1 cellular context compared by ENCODE assay signal in genomic region chr22:19196841-19197612, GRCh38.
A peak's percentile ranks its signal among the peaks of the same experiment; 100 is the strongest.
TF ChIP-seq lines count a peak whose summit lies in the region.

No MANE protein-coding gene starts in this region.

TF ChIP-seq in K562, 482 proteins besides CTCF, POLR2A, EP300 and RAD21 (continued from another document):
- TF ChIP-seq, protein P1, sequence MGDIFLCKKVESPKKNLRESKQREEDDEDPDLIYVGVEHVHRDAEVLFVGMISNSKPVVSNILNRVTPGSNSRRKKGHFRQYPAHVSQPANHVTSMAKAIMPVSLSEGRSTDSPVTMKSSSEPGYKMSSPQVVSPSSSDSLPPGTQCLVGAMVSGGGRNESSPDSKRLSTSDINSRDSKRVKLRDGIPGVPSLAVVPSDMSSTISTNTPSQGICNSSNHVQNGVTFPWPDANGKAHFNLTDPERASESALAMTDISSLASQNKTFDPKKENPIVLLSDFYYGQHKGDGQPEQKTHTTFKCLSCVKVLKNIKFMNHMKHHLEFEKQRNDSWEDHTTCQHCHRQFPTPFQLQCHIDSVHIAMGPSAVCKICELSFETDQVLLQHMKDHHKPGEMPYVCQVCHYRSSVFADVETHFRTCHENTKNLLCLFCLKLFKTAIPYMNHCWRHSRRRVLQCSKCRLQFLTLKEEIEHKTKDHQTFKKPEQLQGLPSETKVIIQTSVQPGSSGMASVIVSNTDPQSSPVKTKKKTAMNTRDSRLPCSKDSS (IDR thresholded peaks at IDR 0.05; ENCODE audit: low read depth, partially characterized antibody) = no peak
- TF ChIP-seq, protein P2, sequence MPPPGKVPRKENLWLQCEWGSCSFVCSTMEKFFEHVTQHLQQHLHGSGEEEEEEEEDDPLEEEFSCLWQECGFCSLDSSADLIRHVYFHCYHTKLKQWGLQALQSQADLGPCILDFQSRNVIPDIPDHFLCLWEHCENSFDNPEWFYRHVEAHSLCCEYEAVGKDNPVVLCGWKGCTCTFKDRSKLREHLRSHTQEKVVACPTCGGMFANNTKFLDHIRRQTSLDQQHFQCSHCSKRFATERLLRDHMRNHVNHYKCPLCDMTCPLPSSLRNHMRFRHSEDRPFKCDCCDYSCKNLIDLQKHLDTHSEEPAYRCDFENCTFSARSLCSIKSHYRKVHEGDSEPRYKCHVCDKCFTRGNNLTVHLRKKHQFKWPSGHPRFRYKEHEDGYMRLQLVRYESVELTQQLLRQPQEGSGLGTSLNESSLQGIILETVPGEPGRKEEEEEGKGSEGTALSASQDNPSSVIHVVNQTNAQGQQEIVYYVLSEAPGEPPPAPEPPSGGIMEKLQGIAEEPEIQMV (tag; conservative IDR thresholded peaks at IDR 0.05; ENCODE audit: low read depth) = no peak
- TF ChIP-seq ZNF431 (CRISPR knock-in tag; IDR thresholded peaks at IDR 0.05) (0 out of 2 replicates have a peak, but pooled peaks have one; percentile 48), PRPF4 (IDR thresholded peaks at IDR 0.05; ENCODE audit: insufficient read depth, low read depth, low read length, poor library complexity, severe bottlenecking) (no peak), TAF15 (IDR thresholded peaks at IDR 0.05; ENCODE audit: low read depth, low read length) (no peak), ARID4B (CRISPR knock-in tag; IDR thresholded peaks at IDR 0.05) (0 out of 2 replicates have a peak, but pooled peaks have one; percentile 9)
- TF ChIP-seq, protein P3, sequence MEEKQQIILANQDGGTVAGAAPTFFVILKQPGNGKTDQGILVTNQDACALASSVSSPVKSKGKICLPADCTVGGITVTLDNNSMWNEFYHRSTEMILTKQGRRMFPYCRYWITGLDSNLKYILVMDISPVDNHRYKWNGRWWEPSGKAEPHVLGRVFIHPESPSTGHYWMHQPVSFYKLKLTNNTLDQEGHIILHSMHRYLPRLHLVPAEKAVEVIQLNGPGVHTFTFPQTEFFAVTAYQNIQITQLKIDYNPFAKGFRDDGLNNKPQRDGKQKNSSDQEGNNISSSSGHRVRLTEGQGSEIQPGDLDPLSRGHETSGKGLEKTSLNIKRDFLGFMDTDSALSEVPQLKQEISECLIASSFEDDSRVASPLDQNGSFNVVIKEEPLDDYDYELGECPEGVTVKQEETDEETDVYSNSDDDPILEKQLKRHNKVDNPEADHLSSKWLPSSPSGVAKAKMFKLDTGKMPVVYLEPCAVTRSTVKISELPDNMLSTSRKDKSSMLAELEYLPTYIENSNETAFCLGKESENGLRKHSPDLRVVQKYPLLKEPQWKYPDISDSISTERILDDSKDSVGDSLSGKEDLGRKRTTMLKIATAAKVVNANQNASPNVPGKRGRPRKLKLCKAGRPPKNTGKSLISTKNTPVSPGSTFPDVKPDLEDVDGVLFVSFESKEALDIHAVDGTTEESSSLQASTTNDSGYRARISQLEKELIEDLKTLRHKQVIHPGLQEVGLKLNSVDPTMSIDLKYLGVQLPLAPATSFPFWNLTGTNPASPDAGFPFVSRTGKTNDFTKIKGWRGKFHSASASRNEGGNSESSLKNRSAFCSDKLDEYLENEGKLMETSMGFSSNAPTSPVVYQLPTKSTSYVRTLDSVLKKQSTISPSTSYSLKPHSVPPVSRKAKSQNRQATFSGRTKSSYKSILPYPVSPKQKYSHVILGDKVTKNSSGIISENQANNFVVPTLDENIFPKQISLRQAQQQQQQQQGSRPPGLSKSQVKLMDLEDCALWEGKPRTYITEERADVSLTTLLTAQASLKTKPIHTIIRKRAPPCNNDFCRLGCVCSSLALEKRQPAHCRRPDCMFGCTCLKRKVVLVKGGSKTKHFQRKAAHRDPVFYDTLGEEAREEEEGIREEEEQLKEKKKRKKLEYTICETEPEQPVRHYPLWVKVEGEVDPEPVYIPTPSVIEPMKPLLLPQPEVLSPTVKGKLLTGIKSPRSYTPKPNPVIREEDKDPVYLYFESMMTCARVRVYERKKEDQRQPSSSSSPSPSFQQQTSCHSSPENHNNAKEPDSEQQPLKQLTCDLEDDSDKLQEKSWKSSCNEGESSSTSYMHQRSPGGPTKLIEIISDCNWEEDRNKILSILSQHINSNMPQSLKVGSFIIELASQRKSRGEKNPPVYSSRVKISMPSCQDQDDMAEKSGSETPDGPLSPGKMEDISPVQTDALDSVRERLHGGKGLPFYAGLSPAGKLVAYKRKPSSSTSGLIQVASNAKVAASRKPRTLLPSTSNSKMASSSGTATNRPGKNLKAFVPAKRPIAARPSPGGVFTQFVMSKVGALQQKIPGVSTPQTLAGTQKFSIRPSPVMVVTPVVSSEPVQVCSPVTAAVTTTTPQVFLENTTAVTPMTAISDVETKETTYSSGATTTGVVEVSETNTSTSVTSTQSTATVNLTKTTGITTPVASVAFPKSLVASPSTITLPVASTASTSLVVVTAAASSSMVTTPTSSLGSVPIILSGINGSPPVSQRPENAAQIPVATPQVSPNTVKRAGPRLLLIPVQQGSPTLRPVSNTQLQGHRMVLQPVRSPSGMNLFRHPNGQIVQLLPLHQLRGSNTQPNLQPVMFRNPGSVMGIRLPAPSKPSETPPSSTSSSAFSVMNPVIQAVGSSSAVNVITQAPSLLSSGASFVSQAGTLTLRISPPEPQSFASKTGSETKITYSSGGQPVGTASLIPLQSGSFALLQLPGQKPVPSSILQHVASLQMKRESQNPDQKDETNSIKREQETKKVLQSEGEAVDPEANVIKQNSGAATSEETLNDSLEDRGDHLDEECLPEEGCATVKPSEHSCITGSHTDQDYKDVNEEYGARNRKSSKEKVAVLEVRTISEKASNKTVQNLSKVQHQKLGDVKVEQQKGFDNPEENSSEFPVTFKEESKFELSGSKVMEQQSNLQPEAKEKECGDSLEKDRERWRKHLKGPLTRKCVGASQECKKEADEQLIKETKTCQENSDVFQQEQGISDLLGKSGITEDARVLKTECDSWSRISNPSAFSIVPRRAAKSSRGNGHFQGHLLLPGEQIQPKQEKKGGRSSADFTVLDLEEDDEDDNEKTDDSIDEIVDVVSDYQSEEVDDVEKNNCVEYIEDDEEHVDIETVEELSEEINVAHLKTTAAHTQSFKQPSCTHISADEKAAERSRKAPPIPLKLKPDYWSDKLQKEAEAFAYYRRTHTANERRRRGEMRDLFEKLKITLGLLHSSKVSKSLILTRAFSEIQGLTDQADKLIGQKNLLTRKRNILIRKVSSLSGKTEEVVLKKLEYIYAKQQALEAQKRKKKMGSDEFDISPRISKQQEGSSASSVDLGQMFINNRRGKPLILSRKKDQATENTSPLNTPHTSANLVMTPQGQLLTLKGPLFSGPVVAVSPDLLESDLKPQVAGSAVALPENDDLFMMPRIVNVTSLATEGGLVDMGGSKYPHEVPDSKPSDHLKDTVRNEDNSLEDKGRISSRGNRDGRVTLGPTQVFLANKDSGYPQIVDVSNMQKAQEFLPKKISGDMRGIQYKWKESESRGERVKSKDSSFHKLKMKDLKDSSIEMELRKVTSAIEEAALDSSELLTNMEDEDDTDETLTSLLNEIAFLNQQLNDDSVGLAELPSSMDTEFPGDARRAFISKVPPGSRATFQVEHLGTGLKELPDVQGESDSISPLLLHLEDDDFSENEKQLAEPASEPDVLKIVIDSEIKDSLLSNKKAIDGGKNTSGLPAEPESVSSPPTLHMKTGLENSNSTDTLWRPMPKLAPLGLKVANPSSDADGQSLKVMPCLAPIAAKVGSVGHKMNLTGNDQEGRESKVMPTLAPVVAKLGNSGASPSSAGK (IDR thresholded peaks at IDR 0.05) = no peak
- TF ChIP-seq, protein P4, sequence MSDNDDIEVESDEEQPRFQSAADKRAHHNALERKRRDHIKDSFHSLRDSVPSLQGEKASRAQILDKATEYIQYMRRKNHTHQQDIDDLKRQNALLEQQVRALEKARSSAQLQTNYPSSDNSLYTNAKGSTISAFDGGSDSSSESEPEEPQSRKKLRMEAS (CRISPR knock-in tag; IDR thresholded peaks at IDR 0.05) = peak; percentile 43; the same call in 1 of the 2 replicates
